ENCODE assay signal across 1 cellular context in genomic region chr21:32807717-32808380, GRCh38.
TF ChIP-seq lines count a peak whose summit lies in the region.

No MANE protein-coding gene starts in this region.

TF ChIP-seq in H1, 55 proteins besides CTCF, POLR2A, EP300 and RAD21 (continued from another document):
- TF ChIP-seq ATF3 (IDR thresholded peaks at IDR 0.05; ENCODE audit: insufficient read depth, low read depth, low read length): no peak
- TF ChIP-seq PHF8 (conservative IDR thresholded peaks at IDR 0.05; ENCODE audit: low read depth, low read length): no peak
- TF ChIP-seq BCL11A (IDR thresholded peaks at IDR 0.05; ENCODE audit: low read depth in 2 of 2, low read length in 2 of 2): no peak
- TF ChIP-seq USF2 (IDR thresholded peaks at IDR 0.05; ENCODE audit: low read length): no peak
- no peak for TF ChIP-seq KDM1A (IDR thresholded peaks at IDR 0.05; ENCODE audit: borderline replicate concordance, low read length)
- no peak for TF ChIP-seq EZH2 (IDR thresholded peaks at IDR 0.05; ENCODE audit: low read depth, low read length, severe bottlenecking)
- no peak for TF ChIP-seq SAP30 (IDR thresholded peaks at IDR 0.05; ENCODE audit: insufficient read depth, insufficient replicate concordance, low read length)
- no peak for TF ChIP-seq HDAC6 (IDR thresholded peaks at IDR 0.05; ENCODE audit: low read depth, low read length)
- no peak for TF ChIP-seq BACH1 (IDR thresholded peaks at IDR 0.05; ENCODE audit: low read length)
- no peak for TF ChIP-seq FOSL1 (IDR thresholded peaks at IDR 0.05; ENCODE audit: insufficient read depth, low read depth, low read length)
- TF ChIP-seq CTBP2 (IDR thresholded peaks at IDR 0.05; ENCODE audit: borderline replicate concordance, insufficient read depth, insufficient read length, low read length): no peak
